In genomic region chr1:232517204-232517603, GRCh38 we compare ENCODE assay signal across 33 cellular contexts.
DNase-seq lines count a peak whose midpoint lies in the region; ATAC-seq and TF ChIP-seq lines count a peak whose summit lies in the region.
"Had no signal": no experiment of that assay in that cellular context is flagged by ENCODE, and none has a peak within 500 bp of the region (broad histone marks: within the 10 kb centered on the region; RNA-seq: fewer than 3 reads in every experiment).

No MANE protein-coding gene starts in this region.

- H3K79me2 ChIP-seq in GM23338 (replicated peaks; ENCODE audit: insufficient read depth): no peaks in the 10 kb centered on the region

- H3K4me1 Mint-ChIP-seq in GM23338: peaks cover 9% of the 10 kb centered on the region
- peaks cover 9% of the 10 kb centered on the region for H3K4me1 Mint-ChIP-seq in WTC11
- H3K4me1 Mint-ChIP-seq: B cell; CD4-positive, CD25-positive, alpha-beta regulatory T cell had no signal

- H3K36me3 Mint-ChIP-seq in GM23338 (ENCODE audit: low read depth) (peaks cover 4% of the 10 kb centered on the region; the same call in 1 of the 3 replicates), WTC11 (no peaks in the 10 kb centered on the region)
- H3K36me3 Mint-ChIP-seq: CD4-positive, CD25-positive, alpha-beta regulatory T cell; CD8-positive, alpha-beta T cell had no signal

- DNase-seq in NCI-H146 (lab: John Stamatoyannopoulos, UW) (peak; percentile 17), NCI-H146 treated with DMSO at 0.1 percent for 48 hours (lab: John Stamatoyannopoulos, UW; ENCODE audit: unreplicated experiment) (no peak), GM23338 (ENCODE audit: low spot score) (no peak), WTC11 (ENCODE audit: low spot score) (no peak)
- DNase-seq: 8988T; ACHN; AML-193; BE2C; C1 segment of cervical spinal cord; Caco-2; Calu3; CD4-positive, alpha-beta memory T cell; CD4-positive, alpha-beta T cell; CD4-positive, CD25-positive, alpha-beta regulatory T cell; CD8-positive, alpha-beta memory T cell; CD8-positive, alpha-beta T cell; COR-L47; DMS 273 treated with DMSO at 0.1 percent for 48 hours; DMS153; DMS53; DMS79; DMS79 treated with DMSO at 0.1 percent for 48 hours; DND-41; EL had no signal

- H3K9me3 Mint-ChIP-seq in GM23338 (no peaks in the 10 kb centered on the region), WTC11 (no peaks in the 10 kb centered on the region)
- H3K9me3 Mint-ChIP-seq: CD4-positive, alpha-beta memory T cell; CD4-positive, alpha-beta T cell; CD8-positive, alpha-beta memory T cell; CD8-positive, alpha-beta T cell had no signal

- no peak overlapping the region for H2AFZ ChIP-seq in GM23338

- no peak overlapping the region for H3K4me2 ChIP-seq in GM23338
- H3K4me2 ChIP-seq: A549; BLaER1; BLaER1 treated with 17β-estradiol and CSF1 and Interleukin-3, amounts not matched to agents 10 nM and 100 nM had no signal

- ATAC-seq in GM23338: peak; percentile 72
- ATAC-seq in WTC11: peak; percentile 51
- ATAC-seq in activated CD4-positive, CD25-positive, alpha-beta regulatory T cell treated with anti-CD3 and anti-CD28 coated beads, Interleukin-2, amount 50 U/mL, for 24 hours: no peak
- ATAC-seq in GM19035 (IDR thresholded peaks at IDR 0.05; ENCODE audit: unreplicated experiment): no peak
- ATAC-seq: A549; CD8-positive, alpha-beta T cell had no signal

- no peaks in the 10 kb centered on the region for H3K9me2 ChIP-seq in GM23338 (ENCODE audit: insufficient read depth)

- H3K27me3 Mint-ChIP-seq in GM23338 (ENCODE audit: insufficient read depth, low read depth, poor library complexity): peaks cover 2% of the 10 kb centered on the region
- H3K27me3 Mint-ChIP-seq in WTC11 (ENCODE audit: low read depth): no peaks in the 10 kb centered on the region
- H3K27me3 Mint-ChIP-seq: B cell had no signal

- CTCF ChIA-PET in WTC11 (lab: Charles Lee): no interaction called here

- H4K20me1 ChIP-seq in GM23338 (replicated peaks; ENCODE audit: insufficient read depth): no peaks in the 10 kb centered on the region; the same call in 1 of the 2 replicates
- H4K20me1 ChIP-seq: BLaER1 had no signal

- no peak overlapping the region for H3K4me3 ChIP-seq in GM23338
- H3K4me3 ChIP-seq: A549; BLaER1; BLaER1 treated with 17β-estradiol and CSF1 and Interleukin-3, amounts not matched to agents 10 nM and 100 nM had no signal

- H3K4me3 Mint-ChIP-seq in GM23338 (no peak overlapping the region), WTC11 (no peak overlapping the region)
- H3K4me3 Mint-ChIP-seq: B cell; CD4-positive, alpha-beta memory T cell; CD4-positive, alpha-beta T cell; CD4-positive, CD25-positive, alpha-beta regulatory T cell; CD8-positive, alpha-beta memory T cell; CD8-positive, alpha-beta T cell had no signal

- H3K36me3 ChIP-seq in GM23338 (ENCODE audit: insufficient read depth): no peaks in the 10 kb centered on the region
- H3K36me3 ChIP-seq: BE2C, BLaER1 had no signal

- H3K4me1 ChIP-seq in GM23338 (ENCODE audit: insufficient read depth): no peaks in the 10 kb centered on the region
- H3K4me1 ChIP-seq: BLaER1, Caco-2 had no signal

- no peak overlapping the region for H3K27ac ChIP-seq in GM23338 (ENCODE audit: low read depth)
- H3K27ac ChIP-seq: 22Rv1; A549; BLaER1; BLaER1 treated with 17β-estradiol and CSF1 and Interleukin-3, amounts not matched to agents 10 nM and 100 nM; C4-2B had no signal

- POLR2A ChIA-PET in WTC11 (lab: Charles Lee): no interaction called here

- H3K27me3 ChIP-seq in GM23338 (ENCODE audit: insufficient read depth): no peaks in the 10 kb centered on the region
- H3K27me3 ChIP-seq: BE2C; BLaER1; BLaER1 treated with 17β-estradiol and CSF1 and Interleukin-3, amounts not matched to agents 10 nM and 100 nM had no signal

- TF ChIP-seq CTCF in GM23338 (conservative IDR thresholded peaks at IDR 0.05; ENCODE audit: low read depth in 2 of 2) (no peak), WTC11 (IDR thresholded peaks at IDR 0.05) (no peak)

- H3F3A ChIP-seq in GM23338 (replicated peaks; ENCODE audit: low read depth): no peaks in the 10 kb centered on the region

- H3K27ac Mint-ChIP-seq in GM23338: no peak overlapping the region
- H3K27ac Mint-ChIP-seq in WTC11: no peak overlapping the region
- H3K27ac Mint-ChIP-seq: B cell; CD14-positive monocyte; CD4-positive, alpha-beta memory T cell; CD4-positive, alpha-beta T cell; CD4-positive, CD25-positive, alpha-beta regulatory T cell; CD8-positive, alpha-beta memory T cell; CD8-positive, alpha-beta T cell had no signal

TF ChIP-seq in GM23338, 12 proteins besides CTCF, POLR2A, EP300 and RAD21 (continues in another document):
- TF ChIP-seq STAT1 (IDR thresholded peaks at IDR 0.05; ENCODE audit: unreplicated experiment) (no peak), NANOG (IDR thresholded peaks at IDR 0.05; ENCODE audit: borderline replicate concordance) (no peak), ETS1 (IDR thresholded peaks at IDR 0.05) (no peak), REST (IDR thresholded peaks at IDR 0.05; ENCODE audit: unreplicated experiment) (no peak), JUNB (IDR thresholded peaks at IDR 0.05; ENCODE audit: unreplicated experiment) (no peak)

TF ChIP-seq in WTC11, 78 proteins besides CTCF, POLR2A, EP300 and RAD21 (continues in another document):
- TF ChIP-seq GTF2I (CRISPR knock-in tag; conservative IDR thresholded peaks at IDR 0.05) (no peak), TCF7 (CRISPR knock-in tag; IDR thresholded peaks at IDR 0.05; ENCODE audit: low read depth) (no peak), ZNF121 (CRISPR knock-in tag; IDR thresholded peaks at IDR 0.05) (no peak), NFE2L1 (CRISPR knock-in tag; IDR thresholded peaks at IDR 0.05) (no peak), MYBL2 (CRISPR knock-in tag; IDR thresholded peaks at IDR 0.05) (no peak), HMGXB4 (CRISPR knock-in tag; IDR thresholded peaks at IDR 0.05) (no peak), STAT6 (CRISPR knock-in tag; conservative IDR thresholded peaks at IDR 0.05; ENCODE audit: low read depth) (no peak), ZNF232 (CRISPR knock-in tag; IDR thresholded peaks at IDR 0.05) (no peak), ZNF512 (CRISPR knock-in tag; IDR thresholded peaks at IDR 0.05; ENCODE audit: borderline replicate concordance) (no peak)

Comparison
In these comparisons a context has a peak if more than half of its experiments do, and no peak if none do; other contexts are left out.
1. ATAC-seq: peak in GM23338 (single experiment) and WTC11 (single experiment); none in activated CD4-positive, CD25-positive, alpha-beta regulatory T cell treated with anti-CD3 and anti-CD28 coated beads, Interleukin-2, amount 50 U/mL, for 24 hours (0 of 2) and GM19035 (single experiment).